27 cellular contexts compared by ENCODE assay signal in the genomic region with DNA sequence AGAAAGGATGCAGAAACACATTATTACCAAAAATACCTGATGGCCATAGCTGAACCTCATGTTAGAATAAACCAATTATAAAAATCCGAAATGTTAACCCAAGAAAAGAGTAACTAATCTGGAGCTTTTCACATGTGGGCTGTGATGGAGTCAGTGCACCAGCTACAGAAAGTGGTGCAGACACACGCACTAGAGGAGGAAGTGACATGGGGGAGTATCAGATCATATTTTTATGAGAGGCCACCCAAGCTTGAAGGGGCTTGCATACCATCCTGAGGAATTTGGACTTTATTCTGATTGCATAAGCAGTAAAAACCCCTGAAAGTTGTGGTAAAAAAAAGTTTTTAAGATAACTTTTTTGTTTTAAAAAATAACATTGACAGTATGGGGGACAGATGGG.
"Had no signal": no experiment of that assay in that cellular context is flagged by ENCODE, and none has a peak within 500 bp of the region (broad histone marks: within the 10 kb centered on the region; RNA-seq: fewer than 3 reads in every experiment).

No MANE protein-coding gene starts in this region.

- H3K36me3 Mint-ChIP-seq: activated naive CD4-positive, alpha-beta T cell treated with anti-CD3 and anti-CD28 coated beads, Interleukin-2, amount 50 U/mL, for 24 hours; naive B cell; WTC11 had no signal

- H3K27me3 Mint-ChIP-seq: activated CD4-positive, alpha-beta T cell treated with anti-CD3 and anti-CD28 coated beads, Interleukin-2, amount 10 ng/mL, durations not matched to agents 7 days and 5 days; dendritic cell treated with granulocyte-macrophage colony-stimulating factor and Interleukin-4, amounts not matched to agents 40 ng/mL and 50 ng/mL, for 4 days had no signal

- DNase-seq: activated CD4-positive, alpha-beta T cell treated with anti-CD3 and anti-CD28 coated beads for 1 hour; activated CD4-positive, alpha-beta T cell treated with anti-CD3 and anti-CD28 coated beads, Interleukin-2, amount 10 ng/mL, durations not matched to agents 7 days and 5 days; activated CD8-positive, alpha-beta T cell treated with anti-CD3 and anti-CD28 coated beads for 36 hours; activated gamma-delta T cell treated with Interleukin-2 at 50 U/mL for 16 hours; activated naive CD8-positive, alpha-beta T cell treated with anti-CD3 and anti-CD28 coated beads, Interleukin-2, amount 50 U/mL, for 24 hours; activated T-cell treated with anti-CD3 and anti-CD28 coated beads, Interleukin-2, amount 50 U/mL, for 4 hours; amygdala; central memory CD4-positive, alpha-beta T cell; endodermal cell; foreskin melanocyte; heart right ventricle; left ventricle myocardium inferior; naive B cell; occipital lobe; stimulated activated CD4-positive, alpha-beta T cell treated with anti-CD3 and anti-CD28 coated beads, Interleukin-12 subunit alpha, Interleukin-12 subunit beta, amount 100 ng/mL, for 4 hours; stimulated activated CD4-positive, alpha-beta T cell treated with anti-CD3 and anti-CD28 coated beads, Interleukin-4, amount 100 ng/mL, for 1 hour; stimulated activated naive CD8-positive, alpha-beta T cell treated with anti-CD3 and anti-CD28 coated beads, Interleukin-15, Interleukin-2, amounts not matched to agents 100 U/mL and 50 U/mL, for 24 hours; T-helper 17 cell; T1000; testis; transverse colon had no signal

- H3K27ac Mint-ChIP-seq: activated CD4-positive, alpha-beta T cell treated with anti-CD3 and anti-CD28 coated beads, Interleukin-2, amount 10 ng/mL, durations not matched to agents 7 days and 5 days; activated CD8-positive, alpha-beta T cell treated with anti-CD3 and anti-CD28 coated beads for 36 hours; activated naive CD4-positive, alpha-beta T cell treated with anti-CD3 and anti-CD28 coated beads, Interleukin-2, amount 50 U/mL, for 24 hours; activated naive CD8-positive, alpha-beta T cell treated with anti-CD3 and anti-CD28 coated beads, Interleukin-2, amount 50 U/mL, for 24 hours; activated T-helper 17 cell treated with anti-CD3 and anti-CD28 coated beads, Interleukin-2, amount 50 U/mL, for 72 hours; dendritic cell treated with granulocyte-macrophage colony-stimulating factor and Interleukin-4, amounts not matched to agents 40 ng/mL and 50 ng/mL, for 4 days; endodermal cell; T-helper 17 cell; WTC11 had no signal

- H3K4me3 Mint-ChIP-seq: activated CD4-positive, alpha-beta T cell treated with anti-CD3 and anti-CD28 coated beads, Interleukin-2, amount 10 ng/mL, durations not matched to agents 7 days and 5 days; activated CD8-positive, alpha-beta T cell treated with anti-CD3 and anti-CD28 coated beads for 36 hours; activated naive CD4-positive, alpha-beta T cell treated with anti-CD3 and anti-CD28 coated beads, Interleukin-2, amount 50 U/mL, for 24 hours; activated naive CD8-positive, alpha-beta T cell treated with anti-CD3 and anti-CD28 coated beads, Interleukin-2, amount 50 U/mL, for 24 hours; activated T-cell treated with anti-CD3 and anti-CD28 coated beads, Interleukin-2, amount 50 U/mL, for 4 hours; activated T-helper 17 cell treated with anti-CD3 and anti-CD28 coated beads, Interleukin-2, amount 50 U/mL, for 72 hours; dendritic cell treated with granulocyte-macrophage colony-stimulating factor and Interleukin-4, amounts not matched to agents 40 ng/mL and 50 ng/mL, for 4 days; endodermal cell; naive B cell; neural crest cell; T-helper 17 cell; WTC11 had no signal

- H3K9me3 Mint-ChIP-seq: activated CD4-positive, alpha-beta T cell treated with anti-CD3 and anti-CD28 coated beads, Interleukin-2, amount 10 ng/mL, durations not matched to agents 7 days and 5 days; activated CD8-positive, alpha-beta T cell treated with anti-CD3 and anti-CD28 coated beads for 36 hours; activated naive CD4-positive, alpha-beta T cell treated with anti-CD3 and anti-CD28 coated beads, Interleukin-2, amount 50 U/mL, for 24 hours; activated naive CD8-positive, alpha-beta T cell treated with anti-CD3 and anti-CD28 coated beads, Interleukin-2, amount 50 U/mL, for 24 hours; activated T-cell treated with anti-CD3 and anti-CD28 coated beads, Interleukin-2, amount 50 U/mL, for 4 hours; activated T-helper 17 cell treated with anti-CD3 and anti-CD28 coated beads, Interleukin-2, amount 50 U/mL, for 72 hours; endodermal cell; neural crest cell; WTC11 had no signal

- H3K4me1 Mint-ChIP-seq: activated CD4-positive, alpha-beta T cell treated with anti-CD3 and anti-CD28 coated beads, Interleukin-2, amount 10 ng/mL, durations not matched to agents 7 days and 5 days; activated naive CD4-positive, alpha-beta T cell treated with anti-CD3 and anti-CD28 coated beads, Interleukin-2, amount 50 U/mL, for 24 hours; activated naive CD8-positive, alpha-beta T cell treated with anti-CD3 and anti-CD28 coated beads, Interleukin-2, amount 50 U/mL, for 24 hours; activated T-helper 17 cell treated with anti-CD3 and anti-CD28 coated beads, Interleukin-2, amount 50 U/mL, for 72 hours; endodermal cell; naive B cell; neural crest cell; T-helper 17 cell; WTC11 had no signal

- ATAC-seq: activated CD8-positive, alpha-beta T cell treated with anti-CD3 and anti-CD28 coated beads for 36 hours; activated naive CD8-positive, alpha-beta T cell treated with anti-CD3 and anti-CD28 coated beads, Interleukin-2, amount 50 U/mL, for 24 hours; activated T-cell treated with anti-CD3 and anti-CD28 coated beads, Interleukin-2, amount 50 U/mL, for 4 hours; activated T-helper 17 cell treated with anti-CD3 and anti-CD28 coated beads, Interleukin-2, amount 50 U/mL, for 72 hours; esophagus mucosa; heart right ventricle; stimulated activated naive CD8-positive, alpha-beta T cell treated with anti-CD3 and anti-CD28 coated beads, Interleukin-15, Interleukin-2, amounts not matched to agents 100 U/mL and 50 U/mL, for 24 hours; T-helper 17 cell; WTC11 had no signal
